In the genomic region with DNA sequence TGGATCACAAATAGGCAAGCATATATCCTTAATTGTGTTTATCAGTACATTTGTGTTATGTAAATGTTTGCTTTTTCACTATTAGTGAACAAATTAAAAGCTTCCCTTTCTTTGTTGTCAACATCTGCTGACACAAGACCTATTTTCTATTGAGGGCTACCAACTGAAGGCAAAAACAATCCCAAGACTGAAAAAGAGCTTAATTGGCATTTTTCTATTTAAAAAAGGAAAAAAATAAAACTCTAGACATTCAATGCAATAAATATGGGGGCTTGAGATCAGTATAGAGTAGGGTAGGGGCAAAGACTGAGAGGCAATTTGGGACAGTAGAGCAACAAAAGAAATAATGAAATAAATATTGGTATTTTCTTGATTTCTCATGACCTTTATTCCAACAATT, we compare ENCODE assay signal across 2 cellular contexts.
TF ChIP-seq lines count a peak whose summit lies in the region.

No MANE protein-coding gene starts in this region.

TF ChIP-seq in HepG2, 621 proteins besides CTCF, POLR2A, EP300 and RAD21:
- TF ChIP-seq REL (CRISPR knock-in tag; conservative IDR thresholded peaks at IDR 0.05) (no peak), MAFF (IDR thresholded peaks at IDR 0.05; ENCODE audit: low read depth, low read length) (peak; percentile 60; the same call in 1 of the 2 replicates), MAFK (conservative IDR thresholded peaks at IDR 0.05 in 1 of 2, IDR thresholded peaks at IDR 0.05 in 1 of 2; ENCODE audit: low read length in 2 of 2) (peak; percentile 66 to 71)

TF ChIP-seq in K562, 482 proteins besides CTCF, POLR2A, EP300 and RAD21:
- TF ChIP-seq SAP30 (IDR thresholded peaks at IDR 0.05; ENCODE audit: borderline replicate concordance, insufficient read depth, low read depth, low read length, poor library complexity, severe bottlenecking): no peak
- TF ChIP-seq SREBF1 (IDR thresholded peaks at IDR 0.05; ENCODE audit: borderline replicate concordance, low read depth, low read length): no peak
- no peak for TF ChIP-seq GTF2E2 (tag; IDR thresholded peaks at IDR 0.05)
- no peak for TF ChIP-seq TBP (optimal IDR thresholded peaks at IDR 0.05; ENCODE audit: low read depth, low read length)
- 0 out of 2 replicates have a peak, but pooled peaks have one; percentile 12 for TF ChIP-seq MAFG (tag; conservative IDR thresholded peaks at IDR 0.05)
- TF ChIP-seq ZNF316 (IDR thresholded peaks at IDR 0.05): peak; percentile 48
- TF ChIP-seq RFX5 (IDR thresholded peaks at IDR 0.05; ENCODE audit: low read depth, low read length): no peak
- TF ChIP-seq HNRNPL (IDR thresholded peaks at IDR 0.05; ENCODE audit: low read depth, low read length): no peak
- peak; percentile 38 for TF ChIP-seq C11orf30 (IDR thresholded peaks at IDR 0.05; ENCODE audit: low read depth)
- TF ChIP-seq, protein P1, sequence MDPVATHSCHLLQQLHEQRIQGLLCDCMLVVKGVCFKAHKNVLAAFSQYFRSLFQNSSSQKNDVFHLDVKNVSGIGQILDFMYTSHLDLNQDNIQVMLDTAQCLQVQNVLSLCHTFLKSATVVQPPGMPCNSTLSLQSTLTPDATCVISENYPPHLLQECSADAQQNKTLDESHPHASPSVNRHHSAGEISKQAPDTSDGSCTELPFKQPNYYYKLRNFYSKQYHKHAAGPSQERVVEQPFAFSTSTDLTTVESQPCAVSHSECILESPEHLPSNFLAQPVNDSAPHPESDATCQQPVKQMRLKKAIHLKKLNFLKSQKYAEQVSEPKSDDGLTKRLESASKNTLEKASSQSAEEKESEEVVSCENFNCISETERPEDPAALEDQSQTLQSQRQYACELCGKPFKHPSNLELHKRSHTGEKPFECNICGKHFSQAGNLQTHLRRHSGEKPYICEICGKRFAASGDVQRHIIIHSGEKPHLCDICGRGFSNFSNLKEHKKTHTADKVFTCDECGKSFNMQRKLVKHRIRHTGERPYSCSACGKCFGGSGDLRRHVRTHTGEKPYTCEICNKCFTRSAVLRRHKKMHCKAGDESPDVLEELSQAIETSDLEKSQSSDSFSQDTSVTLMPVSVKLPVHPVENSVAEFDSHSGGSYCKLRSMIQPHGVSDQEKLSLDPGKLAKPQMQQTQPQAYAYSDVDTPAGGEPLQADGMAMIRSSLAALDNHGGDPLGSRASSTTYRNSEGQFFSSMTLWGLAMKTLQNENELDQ (CRISPR knock-in tag; IDR thresholded peaks at IDR 0.05; ENCODE audit: borderline replicate concordance): no peak
